Comparison of ENCODE assay signal across 36 cellular contexts in the genomic region with DNA sequence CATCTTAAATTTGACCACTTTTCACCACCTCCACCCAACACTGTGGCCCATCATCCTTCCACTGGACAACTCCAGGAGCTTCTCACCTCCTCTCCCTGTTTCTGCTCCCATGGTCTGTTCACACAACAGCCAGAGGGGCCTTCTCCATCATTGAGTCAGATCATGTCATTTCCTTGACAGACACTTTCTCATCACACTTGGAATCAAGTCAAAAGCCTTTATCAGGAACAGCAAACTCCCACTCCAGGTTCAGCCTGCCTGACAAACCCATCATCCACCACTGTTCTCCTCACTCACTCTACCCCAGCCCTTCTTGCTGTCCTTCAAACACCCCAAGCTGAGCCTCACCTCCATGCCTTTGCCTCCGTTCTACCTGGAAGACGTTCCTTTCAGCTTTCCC.
"Had no signal": no experiment of that assay in that cellular context is flagged by ENCODE, and none has a peak within 500 bp of the region (broad histone marks: within the 10 kb centered on the region; RNA-seq: fewer than 3 reads in every experiment).

No MANE protein-coding gene starts in this region.

- H3K4me3 ChIP-seq: MG63, SJCRH30, SK-N-MC had no signal

- DNase-seq: activated B cell treated with CpG ODN at 0.5 μM for 24 hours; activated CD4-positive, alpha-beta memory T cell treated with anti-CD3 and anti-CD28 coated beads for 36 hours; activated CD4-positive, alpha-beta T cell treated with anti-CD3 and anti-CD28 coated beads for 4 hours; activated CD4-positive, alpha-beta T cell treated with anti-CD3 and anti-CD28 coated beads, Interleukin-2, amount 50 U/mL, for 1 hour; activated CD4-positive, CD25-positive, alpha-beta regulatory T cell treated with anti-CD3 and anti-CD28 coated beads, Interleukin-2, amount 50 U/mL, for 72 hours; activated CD8-positive, alpha-beta memory T cell treated with anti-CD3 and anti-CD28 coated beads, Interleukin-2, amount 50 U/mL, for 4 hours; activated gamma-delta T cell treated with Interleukin-2 at 50 U/mL for 16 hours; activated naive CD4-positive, alpha-beta T cell treated with anti-CD3 and anti-CD28 coated beads for 36 hours; activated naive CD8-positive, alpha-beta T cell treated with anti-CD3 and anti-CD28 coated beads, Interleukin-2, amount 50 U/mL, for 24 hours; activated T-cell treated with anti-CD3 and anti-CD28 coated beads for 4 hours; activated T-cell treated with anti-CD3 and anti-CD28 coated beads, Interleukin-2, amount 50 U/mL, for 4 hours; aorta; caudate nucleus; cerebellar nuclear complex; Karpas-422; KBM-7; MG63; NCI-H1048; NCI-H1105 treated with DMSO at 0.1 percent for 48 hours; NCI-H1436 treated with DMSO at 0.1 percent for 48 hours; NCI-H1694 treated with DMSO at 0.1 percent for 48 hours; NCI-H2029; NCI-H510A; NCI-H526; NCI-H748 treated with DMSO at 0.1 percent for 48 hours; NK-92 treated with Interleukin-12 subunit alpha and Interleukin-12 subunit beta, amount 100 ng/mL, for 24 hours; PC-3; SHP77; SJCRH30; SW 1271; T-helper 1 cell; T-helper 2 cell; T-helper 9 cell had no signal

- H3K27me3 ChIP-seq: MG63, SJCRH30 had no signal

- H3K27ac ChIP-seq: RWPE1, SJCRH30, SK-N-MC, VCaP had no signal

- H3K36me3 ChIP-seq: MG63, SJCRH30 had no signal

- H3K9me3 ChIP-seq: SJCRH30 had no signal
